11 cellular contexts compared by ENCODE assay signal in the genomic region with DNA sequence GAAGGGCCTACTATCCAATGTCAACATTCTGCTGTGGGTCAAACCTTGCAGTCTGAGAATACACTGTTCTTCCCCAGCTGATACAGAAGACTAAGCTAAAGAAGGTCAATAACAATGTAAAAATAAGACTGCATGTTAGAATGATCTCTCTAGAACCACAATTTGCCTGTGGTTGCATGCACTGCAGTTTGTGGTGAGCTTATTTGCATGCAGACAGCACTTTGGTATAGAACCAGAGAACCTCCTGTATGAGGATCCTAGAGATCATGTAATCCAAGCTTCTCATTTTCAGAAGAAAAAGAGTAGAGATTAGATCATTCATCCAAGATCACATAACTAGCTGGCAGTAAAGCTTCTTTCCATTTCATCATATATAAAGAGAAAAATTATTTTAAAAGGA. TPM values are rescaled to one million over a fixed set of nuclear protein-coding genes. Genes with fewer than 3 reads are reported as not detected.
DNase-seq lines count a peak whose midpoint lies in the region; ATAC-seq and TF ChIP-seq lines count a peak whose summit lies in the region.
"Had no signal": no experiment of that assay in that cellular context is flagged by ENCODE, and none has a peak within 500 bp of the region (broad histone marks: within the 10 kb centered on the region; RNA-seq: fewer than 3 reads in every experiment).

No MANE protein-coding gene starts in this region.

- H3K27ac ChIP-seq in stomach = no peak overlapping the region
- H3K27ac ChIP-seq: upper lobe of left lung had no signal

- no peak for TF ChIP-seq EP300 in stomach (IDR thresholded peaks at IDR 0.05)

- intact Hi-C loops in stomach (cut with DNase I; ENCODE audit: low total_unique reads) = no loop called here

- H3K27ac Mint-ChIP-seq in T-helper 2 cell treated with Interferon-gamma antibody and Interleukin-4, amounts not matched to agents 5 μg/mL and 100 μg/mL, for 36 hours = peak overlapping the region; percentile 37

- no peaks in the 10 kb centered on the region for H3K9me3 ChIP-seq in stomach
- H3K9me3 ChIP-seq: upper lobe of left lung had no signal

- no peak overlapping the region for H3K4me3 ChIP-seq in stomach
- H3K4me3 ChIP-seq: upper lobe of left lung had no signal

- DNase-seq in GM10266 (ENCODE audit: extremely low spot score) = peak; percentile 62
- DNase-seq in T-helper 2 cell treated with Interferon-gamma antibody and Interleukin-4, amounts not matched to agents 5 μg/mL and 100 μg/mL, for 36 hours (ENCODE audit: low spot score) = peak; percentile 27
- DNase-seq in stomach = no peak
- no peak for DNase-seq in NCI-H1105 (lab: John Stamatoyannopoulos, UW)
- no peak for DNase-seq in SKM-1 treated with dmso at 0.1 percent for 144 hours (lab: John Stamatoyannopoulos, UW; ENCODE audit: unreplicated experiment)
- DNase-seq in foreskin melanocyte = no peak
- DNase-seq: NCI-H1436 treated with DMSO at 0.1 percent for 48 hours, retina, upper lobe of left lung had no signal

- H3K4me1 Mint-ChIP-seq in T-helper 2 cell treated with Interferon-gamma antibody and Interleukin-4, amounts not matched to agents 5 μg/mL and 100 μg/mL, for 36 hours (ENCODE audit: low read depth) = peaks cover 17% of the 10 kb centered on the region

- H3K36me3 ChIP-seq in stomach = no peaks in the 10 kb centered on the region
- H3K36me3 ChIP-seq: upper lobe of left lung had no signal

- TF ChIP-seq POLR2A in stomach (IDR thresholded peaks at IDR 0.05) = no peak

- H3K4me1 ChIP-seq in stomach = peaks cover 0 to 4% (median 2%) of the 10 kb centered on the region in 4 donors

- peak; percentile 98 for ATAC-seq in GM19372 (IDR thresholded peaks at IDR 0.05; ENCODE audit: low read depth, unreplicated experiment)
- ATAC-seq in HG03066 (IDR thresholded peaks at IDR 0.05; ENCODE audit: low read depth, unreplicated experiment) = peak; percentile 97

- H3K9me3 Mint-ChIP-seq in T-helper 2 cell treated with Interferon-gamma antibody and Interleukin-4, amounts not matched to agents 5 μg/mL and 100 μg/mL, for 36 hours = peaks cover 4% of the 10 kb centered on the region

- no peaks in the 10 kb centered on the region for H3K27me3 ChIP-seq in stomach
- H3K27me3 ChIP-seq: upper lobe of left lung had no signal

- H3K4me3 Mint-ChIP-seq in T-helper 2 cell treated with Interferon-gamma antibody and Interleukin-4, amounts not matched to agents 5 μg/mL and 100 μg/mL, for 36 hours = peak overlapping the region; percentile 10

- no peak for TF ChIP-seq CTCF in GM10266 (IDR thresholded peaks at IDR 0.05; ENCODE audit: control insufficient read depth, insufficient read depth, low read depth, missing control alignments)
- TF ChIP-seq CTCF in stomach (IDR thresholded peaks at IDR 0.05) = no peak

- H3K27me3 Mint-ChIP-seq in T-helper 2 cell treated with Interferon-gamma antibody and Interleukin-4, amounts not matched to agents 5 μg/mL and 100 μg/mL, for 36 hours (ENCODE audit: low read depth) = no peaks in the 10 kb centered on the region

- peaks cover 17% of the 10 kb centered on the region for H3K36me3 Mint-ChIP-seq in T-helper 2 cell treated with Interferon-gamma antibody and Interleukin-4, amounts not matched to agents 5 μg/mL and 100 μg/mL, for 36 hours (ENCODE audit: low read depth)

RNA-seq across cellular contexts. Expression of gene SYNJ1, which starts 15.8 kb away (rescaled TPM):
- total RNA-seq in stomach = 100 to 1,000 TPM in 1 of 5 donors, 10 to 100 TPM in 2, 1 to 10 TPM in 1, under 1 TPM in 1; 0.89 to 245 (median 11.2) TPM
- 1 to 10 TPM; 2.3 to 3.7 (median 3.4) TPM for polyA plus RNA-seq in stomach

RNA-seq across cellular contexts. Expression of gene PAXBP1, which starts 59.5 kb away (rescaled TPM):
- total RNA-seq in stomach = 100 to 1,000 TPM in 2 of 5 donors, 10 to 100 TPM in 3; 53.2 to 106 (median 82.6) TPM
- polyA plus RNA-seq in stomach = 10 to 100 TPM in 1 of 3 donors, 1 to 10 TPM in 2; 6.0 to 19.6 (median 7.6) TPM

Comparison
In these comparisons a context has a peak if more than half of its experiments do, and no peak if none do; other contexts are left out.
1. DNase-seq: peak in GM10266 (single experiment) and T-helper 2 cell treated with Interferon-gamma antibody and Interleukin-4, amounts not matched to agents 5 μg/mL and 100 μg/mL, for 36 hours (single experiment); none in stomach (single experiment), NCI-H1105 (single experiment), SKM-1 treated with dmso at 0.1 percent for 144 hours (single experiment) and foreskin melanocyte (single experiment).